8 cellular contexts compared by ENCODE assay signal in genomic region chr3:57078366-57079220, GRCh38. TPM values are rescaled to one million over a fixed set of nuclear protein-coding genes. Genes with fewer than 3 reads are reported as not detected.
DNase-seq lines count a peak whose midpoint lies in the region; ATAC-seq and TF ChIP-seq lines count a peak whose summit lies in the region.

No MANE protein-coding gene starts in this region.

- peak overlapping the region; percentile 54 for H3K9ac ChIP-seq in parathyroid adenoma

- H3K4me1 ChIP-seq in A673 (ENCODE audit: insufficient read depth, low read length, poor library complexity, severe bottlenecking) (no peaks in the 10 kb centered on the region), parathyroid adenoma (peaks cover 11% of the 10 kb centered on the region)

- H3K9me3 ChIP-seq in A673 (ENCODE audit: low read depth, low read length, poor library complexity, severe bottlenecking), result no peaks in the 10 kb centered on the region
- H3K9me3 ChIP-seq in parathyroid adenoma (ENCODE audit: control insufficient read depth, low read length), result no peaks in the 10 kb centered on the region

- H3K27me3 ChIP-seq in A673 (replicated peaks; ENCODE audit: insufficient read depth, low read depth, low read length, poor library complexity), result peaks cover 7% of the 10 kb centered on the region
- H3K27me3 ChIP-seq in GM06990 (replicated peaks; ENCODE audit: control insufficient read depth, insufficient read depth, low read length), result peaks cover 2% of the 10 kb centered on the region
- no peaks in the 10 kb centered on the region for H3K27me3 ChIP-seq in parathyroid adenoma (ENCODE audit: control insufficient read depth, insufficient read depth, low read length)

- peaks cover 7% of the 10 kb centered on the region for H3K79me2 ChIP-seq in parathyroid adenoma

- H3K27ac ChIP-seq in A673 (ENCODE audit: low read depth, low read length, poor library complexity, severe bottlenecking) (no peak overlapping the region), parathyroid adenoma (peak overlapping the region; percentile 86)

- H3K9me3 Mint-ChIP-seq in activated naive CD8-positive, alpha-beta T cell treated with anti-CD3 and anti-CD28 coated beads, Interleukin-2, amount 10 ng/mL, durations not matched to agents 7 days and 5 days, result no peaks in the 10 kb centered on the region

- intact Hi-C loops in A673 (cut with micrococcal nuclease; ENCODE audit: unreplicated experiment), result no loop called here
- intact Hi-C loops in left cardiac atrium (cut with DNase I), result loop anchor here (5.0 to 10.0 kb wide), 2 partner anchors 71 to 84 kb away; no protein-coding TSS in a partner anchor

- CTCF ChIA-PET in A673 (lab: Charles Lee), result no interaction called here

- TF ChIP-seq CTCF in A673 (conservative IDR thresholded peaks at IDR 0.05; ENCODE audit: low read depth, low read length) (no peak), GM06990 (IDR thresholded peaks at IDR 0.05; ENCODE audit: insufficient read depth, low read length, poor library complexity, severe bottlenecking) (peak; percentile 42), parathyroid adenoma (IDR thresholded peaks at IDR 0.05) (peak; percentile 13)

- peak; percentile 58 for ATAC-seq in activated naive CD8-positive, alpha-beta T cell treated with anti-CD3 and anti-CD28 coated beads, Interleukin-2, amount 10 ng/mL, durations not matched to agents 7 days and 5 days (ENCODE audit: low read depth)
- ATAC-seq in left cardiac atrium, result peak; percentile 69 to 70

- H3K36me3 ChIP-seq in A673 (ENCODE audit: insufficient read depth, low read length, poor library complexity, severe bottlenecking) (no peaks in the 10 kb centered on the region), GM06990 (ENCODE audit: control insufficient read depth, insufficient read depth, low read length) (no peaks in the 10 kb centered on the region), parathyroid adenoma (ENCODE audit: control insufficient read depth, insufficient read depth, low read length) (no peaks in the 10 kb centered on the region)

- peak overlapping the region; percentile 92 for H2AFZ ChIP-seq in parathyroid adenoma

- BruUV-seq in A673 (replicated peaks; lab: Mats Ljungman, UMichigan), result no TSS peak

- peaks cover 3% of the 10 kb centered on the region for H3K4me1 Mint-ChIP-seq in activated naive CD8-positive, alpha-beta T cell treated with anti-CD3 and anti-CD28 coated beads, Interleukin-2, amount 10 ng/mL, durations not matched to agents 7 days and 5 days

- H3K4me3 ChIP-seq in A673 (ENCODE audit: low read depth, low read length, poor library complexity, severe bottlenecking), result peak overlapping the region; percentile 47
- H3K4me3 ChIP-seq in GM06990 (replicated peaks; ENCODE audit: low read depth, low read length), result peak overlapping the region; percentile 75
- H3K4me3 ChIP-seq in parathyroid adenoma (ENCODE audit: low read depth, low read length), result peak overlapping the region; percentile 91

- peak overlapping the region; percentile 99 for H3K4me2 ChIP-seq in parathyroid adenoma (ENCODE audit: low read length)

- H3K36me3 Mint-ChIP-seq in activated naive CD8-positive, alpha-beta T cell treated with anti-CD3 and anti-CD28 coated beads, Interleukin-2, amount 10 ng/mL, durations not matched to agents 7 days and 5 days, result no peaks in the 10 kb centered on the region

- POLR2A ChIA-PET in A673 (lab: Charles Lee; ENCODE audit: low non-redundant PET), result no interaction called here
- POLR2A ChIA-PET in activated naive CD8-positive, alpha-beta T cell treated with anti-CD3 and anti-CD28 coated beads, Interleukin-2, amount 10 ng/mL, durations not matched to agents 7 days and 5 days (lab: Charles Lee), result no interaction called here

- DNase-seq in A673 (ENCODE audit: low spot score) (peak; percentile 33), GM06990 (ENCODE audit: extremely low read depth, insufficient read length) (peak; percentile 50), NCI-H345 treated with DMSO at 0.1 percent for 48 hours (lab: John Stamatoyannopoulos, UW; ENCODE audit: unreplicated experiment) (peak; percentile 4), left cardiac atrium (peak; percentile 56), H4 (ENCODE audit: low spot score) (no peak), cortex of kidney (lab: John Stamatoyannopoulos, UW) (no peak)
- DNase-seq in activated naive CD8-positive, alpha-beta T cell treated with anti-CD3 and anti-CD28 coated beads, Interleukin-2, amount 10 ng/mL, durations not matched to agents 7 days and 5 days, result peak; percentile 47

- peak overlapping the region; percentile 72 for H3K4me3 Mint-ChIP-seq in activated naive CD8-positive, alpha-beta T cell treated with anti-CD3 and anti-CD28 coated beads, Interleukin-2, amount 10 ng/mL, durations not matched to agents 7 days and 5 days

- peaks cover 62% of the 10 kb centered on the region for H3K27me3 Mint-ChIP-seq in activated naive CD8-positive, alpha-beta T cell treated with anti-CD3 and anti-CD28 coated beads, Interleukin-2, amount 10 ng/mL, durations not matched to agents 7 days and 5 days

- H3K27ac Mint-ChIP-seq in activated naive CD8-positive, alpha-beta T cell treated with anti-CD3 and anti-CD28 coated beads, Interleukin-2, amount 10 ng/mL, durations not matched to agents 7 days and 5 days, result no peak overlapping the region

RNA-seq across cellular contexts. Expression of gene SPATA12, which starts 18.1 kb away (rescaled TPM):
- total RNA-seq in A673 (2021) (not detected in 2 replicates), left cardiac atrium (not detected)
- total RNA-seq in activated naive CD8-positive, alpha-beta T cell treated with anti-CD3 and anti-CD28 coated beads, Interleukin-2, amount 10 ng/mL, durations not matched to agents 7 days and 5 days, result not detected
- total RNA-seq in H4 (2014; rRNA removed; shearing (Covaris generic)), result 0.14 TPM in 1 of 2 replicates, not detected in the other

Comparison
In these comparisons a context has a peak if more than half of its experiments do, and no peak if none do; other contexts are left out.
1. DNase-seq: peak in A673 (single experiment), GM06990 (single experiment), NCI-H345 treated with DMSO at 0.1 percent for 48 hours (single experiment), activated naive CD8-positive, alpha-beta T cell treated with anti-CD3 and anti-CD28 coated beads, Interleukin-2, amount 10 ng/mL, durations not matched to agents 7 days and 5 days (single experiment) and left cardiac atrium (single experiment); none in H4 (single experiment) and cortex of kidney (single experiment).
2. Peak in every context shown above with its lines, with median percentiles within 50 percentile points of each other: H3K4me3 ChIP-seq.